1 cellular context compared by ENCODE assay signal in the genomic region with DNA sequence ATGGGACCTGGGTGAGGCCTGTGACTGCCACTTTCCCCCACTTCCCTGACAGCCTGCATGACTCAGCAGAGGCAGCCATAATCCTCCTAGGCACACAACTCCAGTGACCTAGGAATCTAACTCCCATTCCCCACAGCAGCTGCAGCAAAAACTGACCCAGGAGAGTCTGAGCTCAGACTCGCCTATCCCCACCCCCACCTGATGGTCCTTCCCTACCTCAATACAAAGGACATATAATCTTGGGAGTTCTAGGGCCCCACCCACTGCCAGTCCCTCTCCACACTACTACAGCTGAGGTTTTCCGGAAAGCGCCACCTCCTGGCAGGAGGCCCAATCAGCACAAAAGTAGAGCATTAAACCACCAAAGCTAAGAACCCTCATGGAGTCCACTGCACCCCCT.
TF ChIP-seq lines count a peak whose summit lies in the region.

No MANE protein-coding gene starts in this region.

TF ChIP-seq in H1, 55 proteins besides CTCF, POLR2A, EP300 and RAD21:
- TF ChIP-seq SP2 (IDR thresholded peaks at IDR 0.05; ENCODE audit: low read length) (peak; percentile 14; the same call in 1 of the 2 replicates), MAFK (IDR thresholded peaks at IDR 0.05; ENCODE audit: low read depth, low read length) (peak; percentile 43; the same call in 1 of the 2 replicates)
